Comparison of ENCODE assay signal across 11 cellular contexts in genomic region chr6:44217332-44218143, GRCh38. TPM values are rescaled to one million over a fixed set of nuclear protein-coding genes. Genes with fewer than 3 reads are reported as not detected.
A peak's percentile ranks its signal among the peaks of the same experiment; 100 is the strongest.
DNase-seq lines count a peak whose midpoint lies in the region; ATAC-seq lines count a peak whose summit lies in the region.
"Had no signal": no experiment of that assay in that cellular context is flagged by ENCODE, and none has a peak within 500 bp of the region (broad histone marks: within the 10 kb centered on the region; RNA-seq: fewer than 3 reads in every experiment).

No MANE protein-coding gene starts in this region.

- no peak overlapping the region for H3K4me2 ChIP-seq in mesendoderm (ENCODE audit: low read length)

- H3K27me3 Mint-ChIP-seq in activated T-helper 17 cell treated with anti-CD3 and anti-CD28 coated beads, Interleukin-2, amount 50 U/mL, for 72 hours, result peaks cover 3% of the 10 kb centered on the region

- H2BK5ac ChIP-seq in mesendoderm (ENCODE audit: low read length), result no peak overlapping the region

- H3K18ac ChIP-seq in mesendoderm (ENCODE audit: low read length), result no peak overlapping the region

- H3K4me1 Mint-ChIP-seq in activated T-helper 17 cell treated with anti-CD3 and anti-CD28 coated beads, Interleukin-2, amount 50 U/mL, for 72 hours, result no peaks in the 10 kb centered on the region

- peak overlapping the region; percentile 47 for H3K56ac ChIP-seq in mesendoderm (ENCODE audit: low read length)

- no peak overlapping the region for H2AK5ac ChIP-seq in mesendoderm (ENCODE audit: low read length)

- no peak overlapping the region for H3K27ac ChIP-seq in mesendoderm (ENCODE audit: low read depth, low read length)

- H3K9ac ChIP-seq in mesendoderm (ENCODE audit: low read length), result peak overlapping the region; percentile 18

- no peaks in the 10 kb centered on the region for H3K27me3 ChIP-seq in mesendoderm (ENCODE audit: insufficient read depth, low read length, poor library complexity)

- no peak overlapping the region for H3K27ac Mint-ChIP-seq in activated T-helper 17 cell treated with anti-CD3 and anti-CD28 coated beads, Interleukin-2, amount 50 U/mL, for 72 hours

- H3K79me1 ChIP-seq in mesendoderm (ENCODE audit: low read length), result no peaks in the 10 kb centered on the region

- H4K8ac ChIP-seq in mesendoderm (ENCODE audit: low read depth, low read length), result no peak overlapping the region

- no peak overlapping the region for H3K4me3 Mint-ChIP-seq in activated T-helper 17 cell treated with anti-CD3 and anti-CD28 coated beads, Interleukin-2, amount 50 U/mL, for 72 hours

- H3K23ac ChIP-seq in mesendoderm (ENCODE audit: low read length), result no peak overlapping the region

- no peaks in the 10 kb centered on the region for H3K36me3 Mint-ChIP-seq in activated T-helper 17 cell treated with anti-CD3 and anti-CD28 coated beads, Interleukin-2, amount 50 U/mL, for 72 hours (ENCODE audit: low read depth)

- ATAC-seq in HG02973 (IDR thresholded peaks at IDR 0.05; ENCODE audit: unreplicated experiment), result no peak
- ATAC-seq in activated T-helper 17 cell treated with anti-CD3 and anti-CD28 coated beads, Interleukin-2, amount 50 U/mL, for 72 hours (replicated peaks), result no peak

- DNase-seq in NCI-H2029 (lab: John Stamatoyannopoulos, UW) (peak; percentile 26), NCI-H2029 treated with DMSO at 0.1 percent for 48 hours (lab: John Stamatoyannopoulos, UW) (no peak), dermis blood vessel endothelial cell (peak; percentile 28), mesendoderm (peak; percentile 35), posterior vena cava (ENCODE audit: low spot score) (no peak)
- DNase-seq in stimulated activated CD4-positive, alpha-beta T cell treated with anti-CD3 and anti-CD28 coated beads, Interleukin-1b, Interleukin-23, amount 100 ng/mL, for 48 hours, result no peak
- DNase-seq: activated naive CD4-positive, alpha-beta T cell treated with Interleukin-2 at 50 U/mL for 16 hours had no signal

- no peaks in the 10 kb centered on the region for H3K36me3 ChIP-seq in mesendoderm (ENCODE audit: control insufficient read depth, insufficient read depth, low read length)

- no peak overlapping the region for H3K4me3 ChIP-seq in mesendoderm (ENCODE audit: low read length)

- peak overlapping the region; percentile 1 for H3K4ac ChIP-seq in mesendoderm (ENCODE audit: low read depth, low read length)

- no peak overlapping the region for H2BK120ac ChIP-seq in mesendoderm (ENCODE audit: low read depth, low read length)

- no peak overlapping the region for H2BK15ac ChIP-seq in mesendoderm (replicated peaks; ENCODE audit: low read depth)

- WGBS in mesendoderm (ENCODE audit: extremely low coverage, insufficient coverage, low lambda C conversion rate), result no CpG with 5 or more reads among the region's 16 CpGs

- H4K5ac ChIP-seq in mesendoderm (ENCODE audit: low read length), result no peak overlapping the region

- H3K9me3 Mint-ChIP-seq in activated T-helper 17 cell treated with anti-CD3 and anti-CD28 coated beads, Interleukin-2, amount 50 U/mL, for 72 hours, result no peaks in the 10 kb centered on the region

- intact Hi-C loops in posterior vena cava (cut with DNase I), result no loop called here

- H3K79me2 ChIP-seq in mesendoderm (ENCODE audit: control insufficient read depth, insufficient read depth, low read length), result no peaks in the 10 kb centered on the region

- peaks cover 17% of the 10 kb centered on the region for H3K4me1 ChIP-seq in mesendoderm (ENCODE audit: control insufficient read depth, low read depth, low read length)

RNA-seq across cellular contexts. Expression of gene MYMX, which starts 0.8 kb away (rescaled TPM):
- total RNA-seq in dermis blood vessel endothelial cell, result 0.23 TPM in 1 of 2 replicates, not detected in the other
- polyA plus RNA-seq in mesendoderm (2013, experiment 1 of 2), result 0.97 TPM
- polyA plus RNA-seq in mesendoderm (2013, experiment 2 of 2), result 0.98 TPM
- total RNA-seq in activated T-helper 17 cell treated with anti-CD3 and anti-CD28 coated beads, Interleukin-2, amount 50 U/mL, for 72 hours, result not detected
- total RNA-seq in posterior vena cava, result 1 to 10 TPM in 1 of 2 donors, not detected in 1; 1.5 TPM
- total RNA-seq: A673, SK-MEL-5 had no signal

RNA-seq across cellular contexts. Expression of gene SLC29A1, which starts 5.9 kb away (rescaled TPM):
- 41.7 and 64.8 TPM in 2 replicates for total RNA-seq in dermis blood vessel endothelial cell
- polyA plus RNA-seq in mesendoderm (2013, experiment 1 of 2), result 76.7 TPM
- polyA plus RNA-seq in mesendoderm (2013, experiment 2 of 2), result 79.0 TPM
- total RNA-seq in activated T-helper 17 cell treated with anti-CD3 and anti-CD28 coated beads, Interleukin-2, amount 50 U/mL, for 72 hours, result 10 to 100 TPM; 40.8 to 80.8 TPM
- total RNA-seq in posterior vena cava, result 10 to 100 TPM; 76.5 to 80.0 TPM

RNA-seq across cellular contexts. Expression of gene HSP90AB1, which starts 29.4 kb away (rescaled TPM):
- total RNA-seq in dermis blood vessel endothelial cell (558 and 784 TPM in 2 replicates), posterior vena cava (100 to 1,000 TPM; 414 to 463 TPM)
- 2,015 TPM for polyA plus RNA-seq in mesendoderm (2013, experiment 1 of 2)
- 2,012 TPM for polyA plus RNA-seq in mesendoderm (2013, experiment 2 of 2)
- total RNA-seq in activated T-helper 17 cell treated with anti-CD3 and anti-CD28 coated beads, Interleukin-2, amount 50 U/mL, for 72 hours, result 1,000 to 10,000 TPM; 1,019 to 1,822 TPM

RNA-seq across cellular contexts. Expression of gene SLC35B2, which starts 39.8 kb away (rescaled TPM):
- total RNA-seq in dermis blood vessel endothelial cell, result 43.1 and 52.7 TPM in 2 replicates
- polyA plus RNA-seq in mesendoderm (2013, experiment 1 of 2), result 18.8 TPM
- polyA plus RNA-seq in mesendoderm (2013, experiment 2 of 2), result 16.7 TPM
- 10 to 100 TPM; 16.5 to 22.3 TPM for total RNA-seq in activated T-helper 17 cell treated with anti-CD3 and anti-CD28 coated beads, Interleukin-2, amount 50 U/mL, for 72 hours
- total RNA-seq in posterior vena cava, result 10 to 100 TPM; 23.1 to 28.9 TPM

RNA-seq across cellular contexts. Expression of gene NFKBIE, which starts 47.8 kb away (rescaled TPM):
- total RNA-seq in dermis blood vessel endothelial cell, result 13.4 and 41.7 TPM in 2 replicates
- 4.8 TPM for polyA plus RNA-seq in mesendoderm (2013, experiment 1 of 2)
- 5.4 TPM for polyA plus RNA-seq in mesendoderm (2013, experiment 2 of 2)
- total RNA-seq in activated T-helper 17 cell treated with anti-CD3 and anti-CD28 coated beads, Interleukin-2, amount 50 U/mL, for 72 hours, result 10 to 100 TPM; 20.5 to 26.9 TPM
- 1 to 10 TPM; 4.5 to 6.7 TPM for total RNA-seq in posterior vena cava

Comparison
In these comparisons a context has a peak if more than half of its experiments do, and no peak if none do; other contexts are left out.
1. DNase-seq: peak in NCI-H2029 (single experiment), dermis blood vessel endothelial cell (single experiment) and mesendoderm (single experiment); none in NCI-H2029 treated with DMSO at 0.1 percent for 48 hours (single experiment), stimulated activated CD4-positive, alpha-beta T cell treated with anti-CD3 and anti-CD28 coated beads, Interleukin-1b, Interleukin-23, amount 100 ng/mL, for 48 hours (single experiment) and posterior vena cava (single experiment).